ENCODE assay signal across 19 cellular contexts in the genomic region with DNA sequence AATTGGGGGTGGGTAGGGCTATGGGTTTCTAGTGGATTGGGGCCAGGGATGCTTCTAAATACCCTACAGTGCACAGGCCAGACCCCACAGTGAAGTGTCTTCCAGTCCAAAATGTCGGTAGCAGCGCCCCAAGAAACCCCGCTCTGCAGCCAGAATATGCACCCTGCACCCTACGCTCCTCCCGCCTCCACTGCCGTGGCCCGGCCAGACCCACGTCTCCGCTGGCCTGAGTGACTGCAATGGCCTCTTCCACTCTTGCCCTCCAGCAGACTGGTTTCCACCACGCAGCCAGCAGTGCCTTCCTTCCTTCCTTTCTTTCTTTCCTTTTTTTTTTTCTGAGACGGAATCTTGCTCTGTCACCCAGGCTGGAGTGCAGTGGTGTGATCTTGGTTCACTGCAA.
"Had no signal": no experiment of that assay in that cellular context is flagged by ENCODE, and none has a peak within 500 bp of the region (broad histone marks: within the 10 kb centered on the region; RNA-seq: fewer than 3 reads in every experiment).

No MANE protein-coding gene starts in this region.

- H3K4me3 ChIP-seq: coronary artery, mucosa of descending colon, skin epidermis had no signal

- H3K36me3 Mint-ChIP-seq: activated CD8-positive, alpha-beta memory T cell treated with anti-CD3 and anti-CD28 coated beads, Interleukin-2, amount 10 ng/mL, durations not matched to agents 7 days and 5 days; brain; memory B cell; naive thymus-derived CD8-positive, alpha-beta T cell; type B pancreatic cell; WTC11 had no signal

- ATAC-seq: left ventricle myocardium superior, WTC11 had no signal

- H3K27ac Mint-ChIP-seq: activated naive CD8-positive, alpha-beta T cell; memory B cell; stimulated activated naive CD8-positive, alpha-beta T cell treated with anti-CD3 and anti-CD28 coated beads, Interleukin-15, amount 100 ng/mL, for 72 hours; type B pancreatic cell; WTC11 had no signal

- H3K9me3 ChIP-seq: mucosa of descending colon had no signal

- H3K27ac ChIP-seq: coronary artery had no signal

- DNase-seq: foreskin melanocyte, head of caudate nucleus, kidney glomerular epithelial cell, left ventricle myocardium superior, nucleus accumbens had no signal

- H3K9me3 Mint-ChIP-seq: memory B cell; naive thymus-derived CD8-positive, alpha-beta T cell; stimulated activated naive CD8-positive, alpha-beta T cell treated with anti-CD3 and anti-CD28 coated beads, Interleukin-15, amount 100 ng/mL, for 72 hours; T-helper 1 cell treated with Interleukin-12 subunit alpha and Interleukin-12 subunit beta and Interleukin-4 antibody, amounts not matched to agents 30 μg/mL and 1 μg/mL, for 36 hours; type B pancreatic cell; WTC11 had no signal

- H3K4me3 Mint-ChIP-seq: activated naive CD8-positive, alpha-beta T cell; brain; type B pancreatic cell; WTC11 had no signal

- FAIRE-seq: endothelial cell of umbilical vein, TTC549 had no signal
